10 cellular contexts compared by ENCODE assay signal in the genomic region with DNA sequence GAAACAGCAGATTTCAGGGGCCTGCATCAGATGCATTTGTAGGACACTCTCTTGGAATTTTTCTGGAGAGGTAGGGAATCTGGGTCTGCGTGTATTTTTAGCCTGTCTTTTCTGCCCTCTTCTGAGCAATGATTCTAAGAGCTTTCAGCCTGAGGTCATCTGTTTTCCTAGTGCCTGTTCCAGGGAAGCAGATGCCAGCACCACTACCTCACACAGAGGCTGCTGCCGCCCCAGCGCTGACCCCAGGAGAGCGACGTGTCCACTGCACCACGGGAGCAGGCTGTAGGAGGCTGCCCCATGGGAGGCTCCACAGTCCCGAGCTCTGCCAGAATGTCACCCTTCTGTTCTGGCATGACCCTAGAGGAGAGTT.
DNase-seq lines count a peak whose midpoint lies in the region; ATAC-seq and TF ChIP-seq lines count a peak whose summit lies in the region.
"Had no signal": no experiment of that assay in that cellular context is flagged by ENCODE, and none has a peak within 500 bp of the region (broad histone marks: within the 10 kb centered on the region; RNA-seq: fewer than 3 reads in every experiment).

No MANE protein-coding gene starts in this region.

- 0% methylated on average over 7 of the region's 7 CpGs for WGBS in GM23248 (ENCODE audit: low coverage in 1 of 2, low lambda C conversion rate in 2 of 2, missing lambda C conversion rate in 2 of 2), 2 experiments
- WGBS in right cardiac atrium, result 37% methylated on average over 7 of the region's 7 CpGs
- 47 to 60% (median 54%) methylated on average over 6 to 7 of the region's 7 CpGs for WGBS in stomach, 5 donors
- 0% methylated on average over 1 of the region's 7 CpGs for WGBS in suprapubic skin

- peak overlapping the region; percentile 92 for H3K27ac ChIP-seq in GM23248
- no peak overlapping the region for H3K27ac ChIP-seq in right cardiac atrium (ENCODE audit: low read length)
- H3K27ac ChIP-seq in stomach, result peak overlapping the region in 3 of 5 donors; percentile 32 to 78 (median 54)
- H3K27ac ChIP-seq in suprapubic skin, result no peak overlapping the region
- H3K27ac ChIP-seq in MM.1S (ENCODE audit: low read length), result no peak overlapping the region

- TF ChIP-seq CTCF in stomach (IDR thresholded peaks at IDR 0.05), result no peak
- no peak for TF ChIP-seq CTCF in suprapubic skin (IDR thresholded peaks at IDR 0.05)
- TF ChIP-seq CTCF in MM.1S (IDR thresholded peaks at IDR 0.05; ENCODE audit: low read length), result no peak

- in situ Hi-C loops in GM23248 (cut with MboI), result no loop called here

- H3K9me2 ChIP-seq in GM23248 (ENCODE audit: insufficient read depth) (no peaks in the 10 kb centered on the region), MM.1S (replicated peaks; ENCODE audit: insufficient read depth, low read length) (no peaks in the 10 kb centered on the region)

- H3K9me3 Mint-ChIP-seq in activated T-cell treated with anti-CD3 and anti-CD28 coated beads, Interleukin-2, amount 50 U/mL, for 24 hours, result no peaks in the 10 kb centered on the region

- TF ChIP-seq EP300 in stomach (IDR thresholded peaks at IDR 0.05), result no peak
- TF ChIP-seq EP300 in suprapubic skin (IDR thresholded peaks at IDR 0.05), result no peak

- H3K27ac Mint-ChIP-seq in activated T-cell treated with anti-CD3 and anti-CD28 coated beads, Interleukin-2, amount 50 U/mL, for 24 hours, result no peak overlapping the region

- no peaks in the 10 kb centered on the region for H3K4me1 Mint-ChIP-seq in activated T-cell treated with anti-CD3 and anti-CD28 coated beads, Interleukin-2, amount 50 U/mL, for 24 hours (ENCODE audit: low read depth)

- peaks cover 8% of the 10 kb centered on the region for H3K27me3 Mint-ChIP-seq in activated T-cell treated with anti-CD3 and anti-CD28 coated beads, Interleukin-2, amount 50 U/mL, for 24 hours

- H3K27me3 ChIP-seq in GM23248 (replicated peaks; ENCODE audit: insufficient read depth), result no peaks in the 10 kb centered on the region
- no peaks in the 10 kb centered on the region for H3K27me3 ChIP-seq in right cardiac atrium (ENCODE audit: control insufficient read depth, insufficient read depth)
- peaks cover 0 to 4% (median 0%) of the 10 kb centered on the region in 3 donors for H3K27me3 ChIP-seq in stomach
- no peaks in the 10 kb centered on the region for H3K27me3 ChIP-seq in suprapubic skin
- H3K27me3 ChIP-seq in MM.1S (replicated peaks; ENCODE audit: insufficient read depth, low read length), result no peaks in the 10 kb centered on the region

- H3K4me1 ChIP-seq in GM23248 (ENCODE audit: insufficient read depth), result peaks cover 50% of the 10 kb centered on the region
- peaks cover 12% of the 10 kb centered on the region for H3K4me1 ChIP-seq in right cardiac atrium (ENCODE audit: control insufficient read depth, insufficient read depth, low read length)
- peaks cover 4 to 20% (median 7%) of the 10 kb centered on the region in 4 donors for H3K4me1 ChIP-seq in stomach
- peaks cover 24% of the 10 kb centered on the region for H3K4me1 ChIP-seq in suprapubic skin
- H3K4me1 ChIP-seq in MM.1S (ENCODE audit: low read length), result no peaks in the 10 kb centered on the region

- intact Hi-C loops in right cardiac atrium (cut with DNase I), result no loop called here
- intact Hi-C loops in stomach (cut with DNase I; ENCODE audit: low total_unique reads), result no loop called here

- no peak overlapping the region for H3K4me3 Mint-ChIP-seq in activated T-cell treated with anti-CD3 and anti-CD28 coated beads, Interleukin-2, amount 50 U/mL, for 24 hours

- H3K4me3 ChIP-seq in GM23248 (peak overlapping the region; percentile 22; the same call in 1 of the 2 replicates), right cardiac atrium (ENCODE audit: low read length) (no peak overlapping the region), stomach (no peak overlapping the region), suprapubic skin (no peak overlapping the region), MM.1S (ENCODE audit: low read length) (no peak overlapping the region)

- H3K9me3 ChIP-seq in GM23248 (ENCODE audit: low read depth) (no peaks in the 10 kb centered on the region), right cardiac atrium (ENCODE audit: control insufficient read depth, low read length) (no peaks in the 10 kb centered on the region), stomach (no peaks in the 10 kb centered on the region), suprapubic skin (no peaks in the 10 kb centered on the region), MM.1S (replicated peaks; ENCODE audit: insufficient read depth, low read length) (no peaks in the 10 kb centered on the region)

- H3K79me2 ChIP-seq in GM23248 (ENCODE audit: insufficient read depth), result no peaks in the 10 kb centered on the region
- H3K79me2 ChIP-seq in MM.1S (ENCODE audit: low read length), result no peaks in the 10 kb centered on the region

- H4K20me1 ChIP-seq in GM23248 (ENCODE audit: insufficient read depth) (no peaks in the 10 kb centered on the region), MM.1S (ENCODE audit: insufficient read depth, low read length) (no peaks in the 10 kb centered on the region)

- ATAC-seq in right cardiac atrium, result peak; percentile 78 to 83
- ATAC-seq in GM21447 (IDR thresholded peaks at IDR 0.05; ENCODE audit: unreplicated experiment), result no peak

- no peaks in the 10 kb centered on the region for H3K36me3 Mint-ChIP-seq in activated T-cell treated with anti-CD3 and anti-CD28 coated beads, Interleukin-2, amount 50 U/mL, for 24 hours (ENCODE audit: low read depth)

- no peak for TF ChIP-seq POLR2A in stomach (IDR thresholded peaks at IDR 0.05)
- no peak for TF ChIP-seq POLR2A in suprapubic skin (IDR thresholded peaks at IDR 0.05)

- H3F3A ChIP-seq in GM23248 (ENCODE audit: insufficient read depth) (peaks cover 43% of the 10 kb centered on the region), MM.1S (ENCODE audit: insufficient read depth, low read length) (no peaks in the 10 kb centered on the region)

- H3K9ac ChIP-seq in GM23248, result peak overlapping the region; percentile 75
- no peak overlapping the region for H3K9ac ChIP-seq in MM.1S (ENCODE audit: low read length)

- DNase-seq in GM23248 (peak; percentile 96), astrocyte of the hippocampus (ENCODE audit: low read depth, low spot score) (peak; percentile 93), right cardiac atrium (peak; percentile 70 to 82 (median 82)), stomach (peak; percentile 21), suprapubic skin (ENCODE audit: low spot score in 2 of 2) (no peak), MM.1S (no peak)
- DNase-seq in activated T-cell treated with anti-CD3 and anti-CD28 coated beads, Interleukin-2, amount 50 U/mL, for 24 hours, result no peak
- DNase-seq: effector memory CD4-positive, alpha-beta T cell; NCI-H1436 treated with DMSO at 0.1 percent for 48 hours had no signal

- peak overlapping the region; percentile 66 for H2AFZ ChIP-seq in GM23248
- H2AFZ ChIP-seq in MM.1S (ENCODE audit: low read length), result no peak overlapping the region

- H3K36me3 ChIP-seq in GM23248 (ENCODE audit: low read depth), result no peaks in the 10 kb centered on the region
- H3K36me3 ChIP-seq in stomach, result no peaks in the 10 kb centered on the region
- no peaks in the 10 kb centered on the region for H3K36me3 ChIP-seq in suprapubic skin
- H3K36me3 ChIP-seq in MM.1S (replicated peaks; ENCODE audit: insufficient read depth, low read length), result no peaks in the 10 kb centered on the region

- H3K4me2 ChIP-seq in GM23248 (ENCODE audit: unreplicated experiment) (peak overlapping the region; percentile 50), MM.1S (ENCODE audit: low read depth, low read length) (no peak overlapping the region)

Comparison
In these comparisons a context has a peak if more than half of its experiments do, and no peak if none do; other contexts are left out.
1. DNase-seq: peak in GM23248 (single experiment), astrocyte of the hippocampus (single experiment), right cardiac atrium (3 of 3) and stomach (single experiment); none in suprapubic skin (0 of 2), activated T-cell treated with anti-CD3 and anti-CD28 coated beads, Interleukin-2, amount 50 U/mL, for 24 hours (single experiment) and MM.1S (single experiment).
2. H3K27ac ChIP-seq: peak in GM23248 (single experiment) and stomach (3 of 5); none in right cardiac atrium (single experiment), suprapubic skin (single experiment) and MM.1S (single experiment).